ENCODE assay signal across 14 cellular contexts in the genomic region with DNA sequence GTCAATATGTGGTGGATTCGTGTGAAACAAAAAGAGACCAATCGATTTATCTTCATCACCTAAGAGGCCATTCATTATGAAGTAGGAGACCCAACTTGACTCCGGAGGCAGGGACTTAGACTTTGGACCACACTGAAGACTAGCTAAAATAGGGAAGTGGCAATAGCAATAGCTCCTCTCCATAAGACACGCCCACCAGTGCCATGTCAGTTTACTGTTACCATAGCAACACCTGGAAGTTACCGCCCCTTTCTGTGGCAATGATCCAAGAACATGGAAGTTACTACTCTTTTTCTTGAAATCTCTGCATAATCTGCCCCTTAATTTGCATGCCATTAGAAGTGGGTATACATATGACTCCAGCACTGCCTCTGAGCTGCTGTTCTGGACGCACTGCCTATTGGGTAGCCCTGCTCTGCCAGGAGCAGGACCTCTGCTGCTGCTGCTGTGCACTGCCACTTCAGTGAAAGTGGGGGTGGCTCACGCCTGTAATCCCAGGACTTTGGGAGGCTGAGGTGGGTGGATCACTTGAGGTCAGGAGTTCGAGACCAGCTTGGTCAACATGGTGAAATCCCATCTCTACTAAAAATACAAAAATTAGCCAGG.
DNase-seq lines count a peak whose midpoint lies in the region; ATAC-seq and TF ChIP-seq lines count a peak whose summit lies in the region.
"Had no signal": no experiment of that assay in that cellular context is flagged by ENCODE, and none has a peak within 500 bp of the region (broad histone marks: within the 10 kb centered on the region; RNA-seq: fewer than 3 reads in every experiment).

No MANE protein-coding gene starts in this region.

- no peak overlapping the region for H2AFZ ChIP-seq in Karpas-422 (ENCODE audit: low read length)

- no peaks in the 10 kb centered on the region for H3K9me2 ChIP-seq in Karpas-422 (replicated peaks; ENCODE audit: insufficient read depth, low read length)

- peak overlapping the region; percentile 77 for H3K4me3 Mint-ChIP-seq in Caco-2 (ENCODE audit: unreplicated experiment)
- H3K4me3 Mint-ChIP-seq: activated naive CD4-positive, alpha-beta T cell treated with anti-CD3 and anti-CD28 coated beads for 36 hours; dendritic cell treated with granulocyte-macrophage colony-stimulating factor and Interleukin-4, amounts not matched to agents 40 ng/mL and 50 ng/mL, for 4 days; memory B cell had no signal

- intact Hi-C loops in Caco-2 (cut with micrococcal nuclease; ENCODE audit: unreplicated experiment), result no loop called here
- intact Hi-C loops in aorta (cut with DNase I), result no loop called here

- no peaks in the 10 kb centered on the region for H3K27me3 Mint-ChIP-seq in Caco-2 (ENCODE audit: insufficient read depth, unreplicated experiment)

- no peaks in the 10 kb centered on the region; the same call in 1 of the 2 replicates for H3K4me1 ChIP-seq in Caco-2
- H3K4me1 ChIP-seq in Karpas-422 (ENCODE audit: low read length), result no peaks in the 10 kb centered on the region
- H3K4me1 ChIP-seq in aorta (ENCODE audit: control insufficient read depth in 1 of 2, insufficient read depth in 2 of 2, low read length in 2 of 2), result no peaks in the 10 kb centered on the region

- 90 to 91% methylated on average over 8 of the region's 8 CpGs for WGBS in aorta, 2 donors

- H3K4me2 ChIP-seq in Karpas-422 (ENCODE audit: low read depth, low read length, poor library complexity, severe bottlenecking), result no peak overlapping the region

- DNase-seq in Caco-2 (peak; percentile 23 to 42), Karpas-422 (peak; percentile 61), SK-N-MC (ENCODE audit: low read depth, low spot score) (peak; percentile 93), fibroblast of villous mesenchyme (ENCODE audit: low read depth) (peak; percentile 39), NCI-H526 treated with DMSO at 0.1 percent for 48 hours (lab: John Stamatoyannopoulos, UW) (no peak), ecto neural progenitor cell (ENCODE audit: low spot score) (no peak), T-helper 2 cell (no peak), aorta (no peak)
- DNase-seq: activated CD4-positive, alpha-beta T cell treated with anti-CD3 and anti-CD28 coated beads, Interleukin-2, amount 50 U/mL, for 48 hours; activated naive CD4-positive, alpha-beta T cell treated with anti-CD3 and anti-CD28 coated beads for 36 hours; NCI-H2029 had no signal

- H3K9me3 ChIP-seq in Caco-2 (no peaks in the 10 kb centered on the region), Karpas-422 (ENCODE audit: low read length) (no peaks in the 10 kb centered on the region), SK-N-MC (ENCODE audit: low read depth, low read length) (no peaks in the 10 kb centered on the region), aorta (ENCODE audit: control insufficient read depth, low read length) (no peaks in the 10 kb centered on the region)
- H3K9me3 ChIP-seq: thoracic aorta had no signal

- H3K4me3 ChIP-seq in Caco-2 (ENCODE audit: low read depth, low read length), result no peak overlapping the region
- H3K4me3 ChIP-seq in Karpas-422 (ENCODE audit: low read length), result no peak overlapping the region
- H3K4me3 ChIP-seq in SK-N-MC, result peak overlapping the region; percentile 83
- H3K4me3 ChIP-seq in fibroblast of villous mesenchyme (ENCODE audit: low read depth, low read length), result no peak overlapping the region
- no peak overlapping the region for H3K4me3 ChIP-seq in aorta (ENCODE audit: low read length in 2 of 2)

- TF ChIP-seq CTCF in Caco-2 (IDR thresholded peaks at IDR 0.05; ENCODE audit: insufficient read depth in 1 of 2, low read depth in 1 of 2, low read length in 1 of 2, severe bottlenecking in 1 of 2, unreplicated experiment in 1 of 2) (no peak), fibroblast of villous mesenchyme (IDR thresholded peaks at IDR 0.05; ENCODE audit: insufficient read depth, low read depth, low read length) (no peak)

- H3K27me3 ChIP-seq in Caco-2 (replicated peaks; ENCODE audit: control insufficient read depth, insufficient read depth, low read length), result no peaks in the 10 kb centered on the region
- no peaks in the 10 kb centered on the region for H3K27me3 ChIP-seq in Karpas-422 (ENCODE audit: low read length)
- peaks cover 0 to 1% of the 10 kb centered on the region in 2 donors for H3K27me3 ChIP-seq in aorta (ENCODE audit: control insufficient read depth in 1 of 2, insufficient read depth in 2 of 2, low read length in 1 of 2)

- H3K27ac ChIP-seq in Karpas-422 (ENCODE audit: low read length) (no peak overlapping the region), SK-N-MC (no peak overlapping the region), aorta (ENCODE audit: low read depth in 1 of 2, low read length in 2 of 2) (no peak overlapping the region)
- H3K27ac ChIP-seq: thoracic aorta had no signal

- no peak for ATAC-seq in aorta (ENCODE audit: low FRiP score)

- H3K36me3 Mint-ChIP-seq in Caco-2 (ENCODE audit: insufficient read depth, unreplicated experiment), result no peaks in the 10 kb centered on the region
- H3K36me3 Mint-ChIP-seq: memory B cell had no signal

- no peaks in the 10 kb centered on the region for H3K9me3 Mint-ChIP-seq in Caco-2 (ENCODE audit: unreplicated experiment)
- H3K9me3 Mint-ChIP-seq: activated naive CD4-positive, alpha-beta T cell treated with anti-CD3 and anti-CD28 coated beads for 36 hours; dendritic cell treated with granulocyte-macrophage colony-stimulating factor and Interleukin-4, amounts not matched to agents 40 ng/mL and 50 ng/mL, for 4 days had no signal

- CTCF ChIA-PET in Caco-2 (lab: Charles Lee), result no interaction called here

- no peak overlapping the region for H3K9ac ChIP-seq in Karpas-422 (ENCODE audit: low read length)
- H3K9ac ChIP-seq in SK-N-MC (ENCODE audit: insufficient read length), result no peak overlapping the region

- no peaks in the 10 kb centered on the region for H4K20me1 ChIP-seq in Karpas-422 (ENCODE audit: insufficient read depth, low read depth, low read length)

- no TSS peak for BruUV-seq in Caco-2 (replicated peaks; lab: Mats Ljungman, UMichigan)

- no peaks in the 10 kb centered on the region for H3K79me2 ChIP-seq in Karpas-422 (ENCODE audit: low read length)

- POLR2A ChIA-PET in Caco-2 (lab: Charles Lee), result no interaction called here

- H3K36me3 ChIP-seq in Caco-2 (ENCODE audit: control insufficient read depth, insufficient read depth, low read length), result no peaks in the 10 kb centered on the region
- H3K36me3 ChIP-seq in Karpas-422 (ENCODE audit: insufficient read depth, low read length), result no peaks in the 10 kb centered on the region
- H3K36me3 ChIP-seq in SK-N-MC (ENCODE audit: insufficient read depth, low read length), result no peaks in the 10 kb centered on the region
- no peaks in the 10 kb centered on the region for H3K36me3 ChIP-seq in aorta (ENCODE audit: control insufficient read depth in 1 of 2, insufficient read depth in 2 of 2, low read length in 1 of 2)
- H3K36me3 ChIP-seq: thoracic aorta had no signal

- no peak overlapping the region for H3K27ac Mint-ChIP-seq in Caco-2 (ENCODE audit: unreplicated experiment)
- H3K27ac Mint-ChIP-seq: activated naive CD4-positive, alpha-beta T cell treated with anti-CD3 and anti-CD28 coated beads for 36 hours; dendritic cell treated with granulocyte-macrophage colony-stimulating factor and Interleukin-4, amounts not matched to agents 40 ng/mL and 50 ng/mL, for 4 days; memory B cell had no signal

- H3K4me1 Mint-ChIP-seq in Caco-2 (ENCODE audit: low read depth, unreplicated experiment), result peaks cover 11% of the 10 kb centered on the region
- H3K4me1 Mint-ChIP-seq: memory B cell had no signal

Comparison
In these comparisons a context has a peak if more than half of its experiments do, and no peak if none do; other contexts are left out.
1. DNase-seq: peak in Caco-2 (2 of 2), Karpas-422 (single experiment), SK-N-MC (single experiment) and fibroblast of villous mesenchyme (single experiment); none in NCI-H526 treated with DMSO at 0.1 percent for 48 hours (single experiment), ecto neural progenitor cell (single experiment), T-helper 2 cell (0 of 5) and aorta (0 of 2).